Comparison of ENCODE assay signal across 8 cellular contexts in the genomic region with DNA sequence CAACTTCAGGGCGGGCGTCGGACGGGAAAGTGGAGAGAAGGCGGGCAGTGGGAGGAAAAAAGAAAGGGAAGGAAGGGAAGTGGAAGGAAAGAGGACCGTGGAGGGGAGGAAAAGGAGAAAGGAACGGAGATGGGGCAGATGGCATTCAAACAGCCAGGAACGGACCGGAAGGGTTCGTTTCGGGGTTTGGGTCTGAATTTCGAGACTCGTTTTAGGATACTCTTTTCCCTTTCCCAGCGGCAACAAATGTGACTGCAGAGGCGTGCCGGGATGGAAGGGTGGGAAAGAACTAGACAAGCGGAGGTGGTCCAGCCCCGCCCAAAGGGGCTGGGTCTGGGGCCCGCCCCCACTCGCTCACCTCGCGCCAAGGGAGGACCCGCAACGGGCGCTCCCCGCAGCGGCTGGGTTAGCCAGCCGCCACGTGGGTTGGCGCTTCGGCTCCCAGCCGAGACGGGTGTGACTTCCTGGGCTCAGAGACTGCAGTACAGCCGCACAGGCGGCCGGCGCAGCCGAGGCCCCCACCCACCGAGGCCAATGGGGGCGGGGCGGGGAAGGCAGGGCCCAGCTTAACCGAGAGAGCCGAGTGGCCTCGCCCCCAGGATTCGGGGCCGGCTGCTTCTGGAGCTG. TPM values are rescaled to one million over a fixed set of nuclear protein-coding genes. Genes with fewer than 3 reads are reported as not detected.
A peak's percentile ranks its signal among the peaks of the same experiment; 100 is the strongest.
DNase-seq lines count a peak whose midpoint lies in the region; ATAC-seq, FAIRE-seq and TF ChIP-seq lines count a peak whose summit lies in the region.

No MANE protein-coding gene starts in this region.

- H3K9me3 ChIP-seq in pancreas, result no peaks in the 10 kb centered on the region

- H3K27ac ChIP-seq in pancreas, result peak overlapping the region in 2 of 4 donors; percentile 24 to 25

- H3K4me3 ChIP-seq in pancreas, result peak overlapping the region in 3 of 4 donors; percentile 19 to 53 (median 34)

- TF ChIP-seq CTCF in pancreas (IDR thresholded peaks at IDR 0.05), result no peak

- intact Hi-C loops in left ventricle myocardium superior (cut with micrococcal nuclease), result no loop called here
- intact Hi-C loops in pancreas (cut with DNase I), result no loop called here

- H3K4me1 ChIP-seq in pancreas, result peaks cover 0 to 11% (median 7%) of the 10 kb centered on the region in 3 donors

- ATAC-seq in GM19455 (IDR thresholded peaks at IDR 0.05; ENCODE audit: unreplicated experiment), result peak; percentile 45
- peak; percentile 75 for ATAC-seq in left ventricle myocardium superior
- ATAC-seq in pancreas, result peak; percentile 68 to 69 (median 69)

- WGBS in pancreas, 2 donors, result 1% methylated on average over 43 to 46 of the region's 46 CpGs

- DNase-seq in DMS 273 (lab: John Stamatoyannopoulos, UW; ENCODE audit: unreplicated experiment) (peak; percentile 87), HPDE6-E6E7 (ENCODE audit: extremely low spot score) (peak; percentile 57), OCI-M2 (lab: John Stamatoyannopoulos, UW; ENCODE audit: unreplicated experiment) (peak; percentile 27), amygdala (lab: John Stamatoyannopoulos, UW) (peak in 48 of 56 donors; percentile 9 to 76 (median 46)), left ventricle myocardium superior (peak; percentile 89), pancreas (peak; percentile 40 to 81 (median 70)), NK-92 (lab: John Stamatoyannopoulos, UW; ENCODE audit: unreplicated experiment) (no peak)

- no peak for FAIRE-seq in pancreas (lab: Jason Lieb, UNC)

- peaks cover 0 to 28% (median 0%) of the 10 kb centered on the region in 4 donors for H3K27me3 ChIP-seq in pancreas

- no peaks in the 10 kb centered on the region for H3K36me3 ChIP-seq in pancreas

RNA-seq across cellular contexts. Expression of a gene that starts 2.7 kb away (rescaled TPM):
- total RNA-seq in left ventricle myocardium superior, result 16.9 TPM
- total RNA-seq in pancreas, result 10 to 100 TPM in 3 of 6 donors, 1 to 10 TPM in 3; 1.0 to 69.4 (median 7.4) TPM
- 1 to 10 TPM in 1 of 2 donors, under 1 TPM in 1; 0.84 to 1.4 TPM for polyA plus RNA-seq in pancreas
